ENCODE assay signal across 8 cellular contexts in the genomic region with DNA sequence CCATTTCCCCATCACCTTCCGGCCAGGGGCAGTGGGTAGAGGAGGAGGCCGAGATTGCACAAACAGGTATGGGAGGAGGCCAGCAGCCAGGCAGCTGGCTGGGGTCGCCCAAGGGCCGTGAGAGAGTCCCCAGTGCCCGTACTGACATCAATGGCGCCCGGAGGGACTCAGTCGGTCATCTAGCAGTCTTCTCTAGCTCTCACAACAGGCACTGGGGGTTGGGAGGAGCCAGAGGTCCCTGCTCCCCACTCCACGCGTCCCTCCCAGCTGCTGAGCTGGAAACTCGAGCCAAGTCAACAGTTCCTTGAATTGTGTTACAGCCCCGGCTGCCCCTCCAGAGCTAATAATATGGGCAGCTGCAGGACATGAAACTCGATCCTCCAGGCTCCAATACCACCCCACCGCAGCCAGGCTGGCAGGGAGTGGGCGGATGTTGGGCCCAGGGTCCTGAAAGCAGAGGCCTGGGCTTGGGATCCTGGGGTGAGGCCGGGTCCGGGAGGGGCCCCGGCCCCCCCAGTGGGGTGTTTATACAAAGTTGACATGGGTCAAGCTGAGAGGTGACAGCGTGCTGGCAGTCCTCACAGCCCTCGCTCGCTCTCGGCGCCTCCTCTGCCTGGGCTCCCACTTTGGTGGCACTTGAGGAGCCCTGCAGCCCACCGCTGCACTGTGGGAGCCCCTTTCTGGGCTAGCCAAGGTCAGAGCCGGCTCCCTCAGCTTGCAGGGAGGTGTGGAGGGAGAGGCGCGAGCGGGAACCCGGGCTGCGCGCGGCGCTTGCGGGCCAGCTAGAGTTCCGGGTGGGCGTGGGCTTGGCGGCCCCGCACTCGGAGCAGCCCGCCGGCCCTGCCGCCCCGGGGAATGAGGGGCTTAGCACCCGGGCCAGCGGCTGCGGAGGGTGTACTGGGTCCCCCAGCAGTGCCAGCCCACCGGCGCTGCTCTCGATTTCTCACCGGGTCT. TPM values are rescaled to one million over a fixed set of nuclear protein-coding genes. Genes with fewer than 3 reads are reported as not detected.
DNase-seq lines count a peak whose midpoint lies in the region; FAIRE-seq and TF ChIP-seq lines count a peak whose summit lies in the region.
"Not testable (repeated sequence)": the region's sequence is repeated elsewhere in the genome, so short reads cannot be mapped to it uniquely, and the experiment has no call there.

No MANE protein-coding gene starts in this region.

- peak overlapping the region; percentile 75 for H3K27ac Mint-ChIP-seq in neural crest cell (ENCODE audit: unreplicated experiment)

- not testable (repeated sequence) for H3K79me1 ChIP-seq in H1 (ENCODE audit: low read depth, low read length)

- not testable (repeated sequence) for H2BK15ac ChIP-seq in H1 (ENCODE audit: low read length)

- not testable (repeated sequence) for H3K27me3 Mint-ChIP-seq in neural crest cell (ENCODE audit: low read depth)

- H3K18ac ChIP-seq in H1 (ENCODE audit: extremely low read depth, low read length) = peak overlapping the region; percentile 60; the same call in 1 of the 2 replicates

- not testable (repeated sequence) for H3K9me3 Mint-ChIP-seq in neural crest cell

- peak overlapping the region; percentile 73 for H3K4ac ChIP-seq in H1 (replicated peaks; ENCODE audit: insufficient read length, low read depth, low read length)

- H3K56ac ChIP-seq in H1 (replicated peaks; ENCODE audit: insufficient read length, low read depth, low read length) = not testable (repeated sequence)

- TF ChIP-seq CTCF in H1 (IDR thresholded peaks at IDR 0.05; ENCODE audit: control extremely low read depth in 1 of 3, insufficient read depth in 1 of 3, low read depth in 1 of 3, low read length in 3 of 3); neural crest cell (conservative IDR thresholded peaks at IDR 0.05); smooth muscle cell (IDR thresholded peaks at IDR 0.05; ENCODE audit: borderline replicate concordance, insufficient read depth, poor library complexity, severe bottlenecking): not testable (repeated sequence)

- peak overlapping the region; percentile 82 for H4K91ac ChIP-seq in H1 (replicated peaks; ENCODE audit: insufficient read length, low read length)

- DNase-seq in COLO668 (lab: John Stamatoyannopoulos, UW; ENCODE audit: unreplicated experiment) (peak; percentile 93), NCI-H128 (lab: John Stamatoyannopoulos, UW; ENCODE audit: unreplicated experiment) (peak; percentile 54), NCI-H82 (lab: John Stamatoyannopoulos, UW) (peak; percentile 38), adipocyte (ENCODE audit: low read depth) (peak; percentile 69), H1 (ENCODE audit: low read depth in 1 of 2, low spot score in 2 of 2) (peak in 1 of 2 experiments; percentile 70), hippocampal formation (lab: John Stamatoyannopoulos, UW) (peak; percentile 68 to 72), smooth muscle cell (lab: John Stamatoyannopoulos, UW; ENCODE audit: unreplicated experiment) (peak; percentile 40)
- not testable (repeated sequence) for DNase-seq in neural crest cell (ENCODE audit: low read depth, low spot score)

- H3K79me2 ChIP-seq in H1 (ENCODE audit: control insufficient read depth in 1 of 2, insufficient read depth in 2 of 2, low read length in 2 of 2); smooth muscle cell (ENCODE audit: low read depth): not testable (repeated sequence)

- not testable (repeated sequence) for TF ChIP-seq EP300 in H1 (IDR thresholded peaks at IDR 0.05; ENCODE audit: borderline replicate concordance in 1 of 2, low read depth in 2 of 2, low read length in 2 of 2)

- not testable (repeated sequence) for FAIRE-seq in H1 (lab: Jason Lieb, UNC)

- not testable (repeated sequence) for H3K36me3 Mint-ChIP-seq in neural crest cell (ENCODE audit: low read depth)

- not testable (repeated sequence) for H3K23ac ChIP-seq in H1 (ENCODE audit: insufficient read length)

- POLR2A ChIA-PET in H1 (lab: Charles Lee; ENCODE audit: partially characterized antibody) = interaction anchor here (0.9 to 39.2 kb wide), 8 partner anchors 9 to 65 kb away, joined by 3 to 895 read pairs (median 4); a partner anchor contains a TSS

- H2AFZ ChIP-seq in H1 (ENCODE audit: low read length); smooth muscle cell (ENCODE audit: low read depth): not testable (repeated sequence)

- not testable (repeated sequence) for TF ChIP-seq POLR2A in H1 (IDR thresholded peaks at IDR 0.05; ENCODE audit: control extremely low read depth in 1 of 2, low read depth in 2 of 2, low read length in 2 of 2)

- not testable (repeated sequence) for H3K23me2 ChIP-seq in H1 (ENCODE audit: low read depth, low read length)

- H3K9me3 ChIP-seq in adipocyte (ENCODE audit: control insufficient read depth, low read length); H1 (ENCODE audit: insufficient read depth in 2 of 2, low read depth in 1 of 2, low read length in 1 of 2); smooth muscle cell (replicated peaks; ENCODE audit: low read depth): not testable (repeated sequence)

- peaks cover 51% of the 10 kb centered on the region for H3K4me1 Mint-ChIP-seq in neural crest cell

- peak overlapping the region; percentile 33 for H3K9ac ChIP-seq in adipocyte (ENCODE audit: low read length)
- H3K9ac ChIP-seq in H1 (replicated peaks in 1 of 4; ENCODE audit: extremely low read depth in 1 of 4, low read depth in 3 of 4, low read length in 3 of 4); smooth muscle cell (ENCODE audit: low read depth): not testable (repeated sequence)

- peak overlapping the region; percentile 62 for H3K4me3 Mint-ChIP-seq in neural crest cell

- not testable (repeated sequence) for H3K4me3 ChIP-seq in adipocyte (ENCODE audit: low read length); H1 (ENCODE audit: extremely low read depth in 1 of 4, insufficient read depth in 2 of 4, low read depth in 3 of 4, low read length in 4 of 4); smooth muscle cell

- H2BK120ac ChIP-seq in H1 (replicated peaks; ENCODE audit: low read depth, low read length) = peak overlapping the region; percentile 59

- not testable (repeated sequence) for H3K14ac ChIP-seq in H1 (ENCODE audit: insufficient read length)

- peak overlapping the region in 1 of 2 experiments; percentile 14; a peak in 1 of 4 replicates for H3K4me2 ChIP-seq in H1 (ENCODE audit: insufficient read depth in 1 of 2, low read depth in 2 of 2, low read length in 2 of 2)
- peak overlapping the region; percentile 38 for H3K4me2 ChIP-seq in smooth muscle cell

- not testable (repeated sequence) for TF ChIP-seq RAD21 in H1 (IDR thresholded peaks at IDR 0.05 in 1 of 2, conservative IDR thresholded peaks at IDR 0.05 in 1 of 2; ENCODE audit: low read depth in 2 of 2, low read length in 2 of 2)

- H4K8ac ChIP-seq in H1 (ENCODE audit: extremely low read depth, insufficient read depth, low read length) = peak overlapping the region; percentile 48

- not testable (repeated sequence) for H2AK5ac ChIP-seq in H1 (ENCODE audit: low read depth, low read length)

- H2BK20ac ChIP-seq in H1 (ENCODE audit: low read length) = not testable (repeated sequence)

- H3K27ac ChIP-seq in H1 (ENCODE audit: low read depth, low read length) = not testable (repeated sequence)
- H3K27ac ChIP-seq in smooth muscle cell (ENCODE audit: low read depth) = peak overlapping the region; percentile 8

- not testable (repeated sequence) for H3K36me3 ChIP-seq in adipocyte (ENCODE audit: control insufficient read depth, insufficient read depth, low read length, severe bottlenecking); H1 (ENCODE audit: control insufficient read depth in 2 of 4, insufficient read depth in 4 of 4, low read length in 3 of 4); smooth muscle cell (ENCODE audit: low read depth)

- not testable (repeated sequence) for H3K27me3 ChIP-seq in adipocyte (replicated peaks; ENCODE audit: control insufficient read depth, insufficient read depth, low read length); H1 (replicated peaks in 1 of 4; ENCODE audit: control insufficient read depth in 3 of 4, extremely low read depth in 1 of 4, insufficient read depth in 3 of 4, low read length in 3 of 4); smooth muscle cell (ENCODE audit: low read depth)

- peak overlapping the region; percentile 50 for H4K5ac ChIP-seq in H1 (ENCODE audit: insufficient read length, low read depth, low read length)

- H4K20me1 ChIP-seq in H1 (replicated peaks in 1 of 2; ENCODE audit: control insufficient read depth in 1 of 2, insufficient read depth in 2 of 2, low read length in 2 of 2); smooth muscle cell (ENCODE audit: low read depth): not testable (repeated sequence)

- H2BK12ac ChIP-seq in H1 (ENCODE audit: low read depth, low read length) = peak overlapping the region; percentile 84; the same call in 1 of the 2 replicates

- CTCF ChIA-PET in H1 (lab: Charles Lee; ENCODE audit: partially characterized antibody) = interaction anchor here (0.7 to 10.8 kb wide), 15 partner anchors 9 to 347 kb away, joined by 3 to 91 read pairs (median 5); a partner anchor contains a TSS

- WGBS in H1 (ENCODE audit: extremely low coverage in 1 of 2, insufficient coverage in 1 of 2, insufficient read length in 1 of 2, insufficient replicate concordance in 2 of 2, low coverage in 1 of 2, low lambda C conversion rate in 2 of 2, missing lambda C conversion rate in 1 of 2), 2 experiments = 77% methylated on average over 25 of the region's 50 CpGs; no CpG with 5 or more reads in 1 of the 2 experiments
- 68% methylated on average over 40 of the region's 50 CpGs for WGBS in smooth muscle cell (ENCODE audit: low lambda C conversion rate)

- H3K4me1 ChIP-seq in adipocyte (ENCODE audit: control insufficient read depth, insufficient read depth, low read length) (peaks cover 38% of the 10 kb centered on the region), H1 (replicated peaks in 1 of 4; ENCODE audit: control insufficient read depth in 3 of 4, insufficient read depth in 4 of 4, low read length in 3 of 4) (peaks cover 9 to 35% (median 19%) of the 10 kb centered on the region in 4 experiments), smooth muscle cell (ENCODE audit: low read depth) (peaks cover 27% of the 10 kb centered on the region)

- H2BK5ac ChIP-seq in H1 (ENCODE audit: low read depth, low read length) = 0 out of 2 replicates have a peak overlapping the region, but pooled peaks have one; percentile 75

- peaks cover 11% of the 10 kb centered on the region for H3F3A ChIP-seq in smooth muscle cell (ENCODE audit: low read depth)

RNA-seq across cellular contexts. Expression of a gene that starts 29.2 kb away (rescaled TPM):
- 19.6 and 20.5 TPM in 2 replicates for total RNA-seq in H1 (2021; fragmentation: NEBNext Ultra II Directional; extraction: Animal tissue kit (Norgen Biotek cat#: 25700))
- 10.8 and 16.0 TPM in 2 replicates for polyA plus RNA-seq in H1 (2011; rRNA removed)
- polyA plus RNA-seq in H1 (2011; cell fraction: cytosol; rRNA removed) = 12.4 TPM
- polyA plus RNA-seq in H1 (2011; cell fraction: nucleus; rRNA removed) = 23.3 TPM
- polyA plus RNA-seq in H1 (2012, experiment 1 of 2) = 10.7 to 18.5 TPM (median 16.7 TPM) in 4 replicates
- 12.5 TPM for polyA plus RNA-seq in H1 (2012, experiment 2 of 2)
- 14.1 TPM for polyA plus RNA-seq in H1 (2013, experiment 1 of 2)
- polyA plus RNA-seq in H1 (2013, experiment 2 of 2) = 15.3 TPM
- 9.2 and 9.8 TPM in 2 replicates for polyA minus RNA-seq in H1 (2011; rRNA and poly(A)+ RNA removed)
- polyA minus RNA-seq in H1 (2011; cell fraction: cytosol; rRNA and poly(A)+ RNA removed) = 12.0 TPM
- polyA minus RNA-seq in H1 (2011; cell fraction: nucleus; rRNA and poly(A)+ RNA removed) = 13.9 TPM
- total RNA-seq in neural crest cell = 32.4 and 36.5 TPM in 2 replicates
- 12.5 and 14.3 TPM in 2 replicates for total RNA-seq in smooth muscle cell
- polyA plus RNA-seq in smooth muscle cell = 24.5 and 26.7 TPM in 2 replicates

RNA-seq across cellular contexts. Expression of a gene that starts 51.8 kb away (rescaled TPM):
- total RNA-seq in H1 (2021; fragmentation: NEBNext Ultra II Directional; extraction: Animal tissue kit (Norgen Biotek cat#: 25700)) = 42.1 and 47.4 TPM in 2 replicates
- polyA plus RNA-seq in H1 (2011; rRNA removed) = 108 and 187 TPM in 2 replicates
- polyA plus RNA-seq in H1 (2011; cell fraction: cytosol; rRNA removed) = 146 TPM
- polyA plus RNA-seq in H1 (2011; cell fraction: nucleus; rRNA removed) = 143 TPM
- 55.0 to 142 TPM (median 113 TPM) in 4 replicates for polyA plus RNA-seq in H1 (2012, experiment 1 of 2)
- polyA plus RNA-seq in H1 (2012, experiment 2 of 2) = 62.5 TPM
- 18.5 TPM for polyA plus RNA-seq in H1 (2013, experiment 1 of 2)
- 19.9 TPM for polyA plus RNA-seq in H1 (2013, experiment 2 of 2)
- 63.3 and 82.3 TPM in 2 replicates for polyA minus RNA-seq in H1 (2011; rRNA and poly(A)+ RNA removed)
- 113 TPM for polyA minus RNA-seq in H1 (2011; cell fraction: cytosol; rRNA and poly(A)+ RNA removed)
- polyA minus RNA-seq in H1 (2011; cell fraction: nucleus; rRNA and poly(A)+ RNA removed) = 186 TPM
- 68.6 and 80.1 TPM in 2 replicates for total RNA-seq in neural crest cell
- total RNA-seq in smooth muscle cell = 161 and 198 TPM in 2 replicates
- polyA plus RNA-seq in smooth muscle cell = 248 and 299 TPM in 2 replicates
